Comparison of ENCODE assay signal across 9 cellular contexts in the genomic region with DNA sequence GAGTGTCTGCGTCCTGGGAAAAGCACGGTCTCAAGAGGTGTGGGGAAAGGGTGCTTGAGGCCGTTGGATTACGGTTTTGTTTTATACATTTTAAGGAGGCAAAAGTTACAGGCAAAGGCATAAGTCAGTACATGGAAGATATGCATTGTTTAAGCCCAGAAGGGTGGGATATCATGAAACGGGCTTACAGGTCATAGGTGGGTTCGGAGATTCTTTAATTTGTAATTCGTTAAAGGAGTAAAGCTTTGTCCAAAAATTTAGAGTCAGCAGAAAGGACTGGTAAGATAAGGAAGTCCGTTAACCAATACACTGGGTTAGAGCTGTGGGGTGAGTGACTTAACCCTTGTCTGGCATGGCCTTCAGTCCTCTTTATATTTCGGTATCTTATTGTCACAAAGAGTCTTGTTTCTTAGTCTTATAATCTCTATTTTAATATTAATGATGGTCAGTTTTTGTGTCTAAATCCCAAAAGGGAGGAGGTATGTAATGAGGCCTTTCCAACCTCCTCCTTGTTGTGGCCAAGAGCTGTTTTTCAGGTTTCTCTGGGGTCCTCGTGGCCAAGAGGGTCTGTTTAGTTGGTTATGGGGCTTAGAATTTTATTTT. TPM values are rescaled to one million over a fixed set of nuclear protein-coding genes. Genes with fewer than 3 reads are reported as not detected.
DNase-seq lines count a peak whose midpoint lies in the region; ATAC-seq, FAIRE-seq and TF ChIP-seq lines count a peak whose summit lies in the region.
"Had no signal": no experiment of that assay in that cellular context is flagged by ENCODE, and none has a peak within 500 bp of the region (broad histone marks: within the 10 kb centered on the region; RNA-seq: fewer than 3 reads in every experiment).

No MANE protein-coding gene starts in this region.

- H3K27me3 ChIP-seq in liver (ENCODE audit: control insufficient read depth in 4 of 4, insufficient read depth in 4 of 4, low read length in 3 of 4) (no peaks in the 10 kb centered on the region), HepG2 (ENCODE audit: control insufficient read depth in 1 of 2, insufficient read depth in 2 of 2, low read length in 2 of 2) (no peaks in the 10 kb centered on the region), vagina (no peaks in the 10 kb centered on the region)

- H3K4me3 Mint-ChIP-seq in nephron = no peak overlapping the region

- H3K36me3 Mint-ChIP-seq in nephron (ENCODE audit: low read depth) = peaks cover 7% of the 10 kb centered on the region

- WGBS in liver = 62% methylated on average over 10 of the region's 10 CpGs
- WGBS in HepG2 (ENCODE audit: low lambda C conversion rate) = 93% methylated on average over 10 of the region's 10 CpGs

- peaks cover 100% of the 10 kb centered on the region for H3K79me2 ChIP-seq in HepG2 (ENCODE audit: insufficient read depth, low read length)

- no peaks in the 10 kb centered on the region for H3K27me3 Mint-ChIP-seq in nephron (ENCODE audit: low read depth)

- H3K27ac ChIP-seq in liver (ENCODE audit: low read depth in 1 of 2, low read length in 2 of 2) (peak overlapping the region; percentile 57 to 61), HepG2 (ENCODE audit: extremely low read length, insufficient read depth, low read length) (no peak overlapping the region), cingulate gyrus (ENCODE audit: low read depth, low read length) (peak overlapping the region; percentile 95), vagina (peak overlapping the region; percentile 89)

- H2AFZ ChIP-seq in HepG2 (ENCODE audit: low read length) = no peak overlapping the region

- POLR2A ChIA-PET in HepG2 (lab: Yijun Ruan, JAX) = interaction anchor here (1.1 kb wide), 1 partner anchor 25 kb away, joined by 3 read pairs; no protein-coding TSS in a partner anchor

- H3K4me1 Mint-ChIP-seq in nephron = peaks cover 82% of the 10 kb centered on the region

- no peak overlapping the region for H3K4me3 ChIP-seq in liver (ENCODE audit: low read depth in 1 of 3, low read length in 3 of 3)
- no peak overlapping the region for H3K4me3 ChIP-seq in HepG2 (replicated peaks in 1 of 3; ENCODE audit: insufficient read depth in 1 of 3, low read depth in 2 of 3, low read length in 3 of 3)
- H3K4me3 ChIP-seq in vagina = no peak overlapping the region

- TF ChIP-seq CTCF in liver (IDR thresholded peaks at IDR 0.05; ENCODE audit: low read depth, low read length, missing input control) (no peak), HepG2 (CRISPR knock-in tag; IDR thresholded peaks at IDR 0.05) (no peak), nephron (IDR thresholded peaks at IDR 0.05; ENCODE audit: unreplicated experiment in 3 of 3) (no peak), vagina (IDR thresholded peaks at IDR 0.05) (no peak)

- TF ChIP-seq POLR2A in HepG2 (IDR thresholded peaks at IDR 0.05; ENCODE audit: insufficient read depth in 1 of 2, low read depth in 2 of 2, low read length in 2 of 2) (no peak), vagina (IDR thresholded peaks at IDR 0.05) (no peak)

- no TSS peak for BruUV-seq in HepG2 (replicated peaks; lab: Mats Ljungman, UMichigan)

- H3K4me1 ChIP-seq in liver (ENCODE audit: control insufficient read depth in 4 of 4, insufficient read depth in 4 of 4, low read length in 3 of 4) (peaks cover 17 to 43% (median 28%) of the 10 kb centered on the region in 4 donors), HepG2 (ENCODE audit: insufficient read depth, low read length) (peaks cover 97% of the 10 kb centered on the region), vagina (peaks cover 100% of the 10 kb centered on the region)

- intact Hi-C loops in HepG2 (cut with micrococcal nuclease; ENCODE audit: unreplicated experiment) (no loop called here), vagina (cut with DNase I) (no loop called here)

- CTCF ChIA-PET in HepG2 (lab: Yijun Ruan, JAX; ENCODE audit: low intra/inter-chr PET ratio, low total read pairs) = no interaction called here

- peak overlapping the region in 2 of 3 experiments; percentile 80 to 82 for H3K27ac Mint-ChIP-seq in nephron

- H3K9me3 Mint-ChIP-seq in nephron = no peaks in the 10 kb centered on the region

- H3K9me3 ChIP-seq in liver (ENCODE audit: control insufficient read depth in 4 of 4, low read length in 3 of 4) (no peaks in the 10 kb centered on the region), HepG2 (ENCODE audit: low read length) (no peaks in the 10 kb centered on the region), vagina (no peaks in the 10 kb centered on the region)

- H3K4me2 ChIP-seq in HepG2 (ENCODE audit: low read depth, low read length) = no peak overlapping the region

- H3K9ac ChIP-seq in liver (ENCODE audit: low read depth in 1 of 2, low read length in 2 of 2) (no peak overlapping the region), HepG2 (ENCODE audit: insufficient read depth, low read depth, low read length) (no peak overlapping the region)

- no peak for TF ChIP-seq EP300 in HepG2 (IDR thresholded peaks at IDR 0.05; ENCODE audit: low read depth in 2 of 2, low read length in 2 of 2)
- no peak for TF ChIP-seq EP300 in HepG2 (CRISPR knock-in tag; IDR thresholded peaks at IDR 0.05; ENCODE audit: borderline replicate concordance)

- in situ Hi-C loops in HepG2 (cut with HindIII; ENCODE audit: extremely low pct_ligation_motif_present, low pct_unique_long_range_greater_than_20kb) = no loop called here

- H3K36me3 ChIP-seq in liver (ENCODE audit: control insufficient read depth in 4 of 4, insufficient read depth in 3 of 4, low read depth in 1 of 4, low read length in 3 of 4) (no peaks in the 10 kb centered on the region), HepG2 (replicated peaks in 1 of 2; ENCODE audit: control insufficient read depth in 1 of 2, insufficient read depth in 2 of 2, low read length in 2 of 2) (peaks cover 8 to 41% of the 10 kb centered on the region in 2 experiments; a peak in 4 of 5 replicates), vagina (peaks cover 0 to 10% of the 10 kb centered on the region in 2 donors)

- no peak for FAIRE-seq in HepG2 (lab: Jason Lieb, UNC)

- TF ChIP-seq RAD21 in liver (IDR thresholded peaks at IDR 0.05) = no peak
- TF ChIP-seq RAD21 in HepG2 (CRISPR knock-in tag; IDR thresholded peaks at IDR 0.05) = no peak

- ATAC-seq in HepG2 = no peak
- no peak for ATAC-seq in HG03354 (IDR thresholded peaks at IDR 0.05; ENCODE audit: poor library complexity, severe bottlenecking, unreplicated experiment)

- DNase-seq in HepG2 (ENCODE audit: low spot score) (no peak), vagina (ENCODE audit: extremely low spot score in 2 of 2) (no peak), NCI-H1105 (lab: John Stamatoyannopoulos, UW) (no peak), NCI-H1092 (lab: John Stamatoyannopoulos, UW) (no peak)
- DNase-seq: stimulated activated naive CD4-positive, alpha-beta T cell treated with Interleukin-2 at 50 U/mL for 16 hours had no signal

- peaks cover 38% of the 10 kb centered on the region for H4K20me1 ChIP-seq in HepG2 (ENCODE audit: insufficient read depth, low read length)

RNA-seq across cellular contexts. Expression of a gene that starts 12.7 kb away (rescaled TPM):
- 10 to 100 TPM; 27.0 to 36.8 TPM for total RNA-seq in liver
- 10 to 100 TPM; 19.9 to 27.6 TPM for polyA plus RNA-seq in liver
- 17.4 and 24.1 TPM in 2 replicates for total RNA-seq in HepG2 (2016; rRNA removed; fragmentation: Illumina TruSeq; extraction: Trizol)
- total RNA-seq in HepG2 (2016; cell fraction: cytosol; rRNA removed; fragmentation: Illumina TruSeq; extraction: Trizol; ENCODE audit: low read depth) = 5.0 and 6.4 TPM in 2 replicates
- total RNA-seq in HepG2 (2016; cell fraction: insoluble cytoplasmic fraction; rRNA removed; fragmentation: Illumina TruSeq; extraction: Trizol) = 16.0 and 24.8 TPM in 2 replicates
- total RNA-seq in HepG2 (2016; cell fraction: membrane; rRNA removed; fragmentation: Illumina TruSeq; extraction: Trizol) = 15.7 and 18.1 TPM in 2 replicates
- 28.9 and 38.5 TPM in 2 replicates for total RNA-seq in HepG2 (2016; cell fraction: nucleus; rRNA removed; fragmentation: Illumina TruSeq; extraction: Trizol)
- polyA plus RNA-seq in HepG2 (2011; rRNA removed) = 73.8 and 80.6 TPM in 2 replicates
- 66.9 and 68.7 TPM in 2 replicates for polyA plus RNA-seq in HepG2 (2011; cell fraction: cytosol; rRNA removed)
- 64.3 and 75.0 TPM in 2 replicates for polyA plus RNA-seq in HepG2 (2011; cell fraction: nucleus; rRNA removed)
- 36.4 and 39.6 TPM in 2 replicates for polyA plus RNA-seq in HepG2 (2012)
- polyA plus RNA-seq in HepG2 (2016; cell fraction: cytosol; fragmentation: Illumina TruSeq; extraction: Trizol; ENCODE audit: low read depth) = 6.7 and 7.8 TPM in 2 replicates
- 19.6 and 25.9 TPM in 2 replicates for polyA plus RNA-seq in HepG2 (2016; cell fraction: insoluble cytoplasmic fraction; fragmentation: Illumina TruSeq; extraction: Trizol; ENCODE audit: low read depth)
- 15.4 and 16.2 TPM in 2 replicates for polyA plus RNA-seq in HepG2 (2016; cell fraction: membrane; fragmentation: Illumina TruSeq; extraction: Trizol; ENCODE audit: low read depth)
- 59.1 and 62.2 TPM in 2 replicates for polyA plus RNA-seq in HepG2 (2016; cell fraction: nucleus; fragmentation: Illumina TruSeq; extraction: Trizol; ENCODE audit: insufficient read depth, low read depth)
- polyA minus RNA-seq in HepG2 (2011; rRNA and poly(A)+ RNA removed; ENCODE audit: low replicate concordance) = 22.0 and 139 TPM in 2 replicates
- polyA minus RNA-seq in HepG2 (2011; cell fraction: cytosol; rRNA and poly(A)+ RNA removed) = 48.1 and 54.0 TPM in 2 replicates
- 39.9 and 48.0 TPM in 2 replicates for polyA minus RNA-seq in HepG2 (2011; cell fraction: nucleus; rRNA and poly(A)+ RNA removed)
- total RNA-seq in vagina = 98.0 TPM

RNA-seq across cellular contexts. Expression of a gene that starts 58.5 kb away (rescaled TPM):
- 10 to 100 TPM; 48.5 to 51.2 TPM for total RNA-seq in liver
- 10 to 100 TPM; 56.9 to 87.4 TPM for polyA plus RNA-seq in liver
- 57.4 and 79.9 TPM in 2 replicates for total RNA-seq in HepG2 (2016; rRNA removed; fragmentation: Illumina TruSeq; extraction: Trizol)
- 61.0 and 61.6 TPM in 2 replicates for total RNA-seq in HepG2 (2016; cell fraction: cytosol; rRNA removed; fragmentation: Illumina TruSeq; extraction: Trizol; ENCODE audit: low read depth)
- total RNA-seq in HepG2 (2016; cell fraction: insoluble cytoplasmic fraction; rRNA removed; fragmentation: Illumina TruSeq; extraction: Trizol) = 60.4 and 81.6 TPM in 2 replicates
- 103 and 106 TPM in 2 replicates for total RNA-seq in HepG2 (2016; cell fraction: membrane; rRNA removed; fragmentation: Illumina TruSeq; extraction: Trizol)
- total RNA-seq in HepG2 (2016; cell fraction: nucleus; rRNA removed; fragmentation: Illumina TruSeq; extraction: Trizol) = 46.3 and 54.0 TPM in 2 replicates
- polyA plus RNA-seq in HepG2 (2011; rRNA removed) = 43.9 and 44.0 TPM in 2 replicates
- 30.6 and 48.5 TPM in 2 replicates for polyA plus RNA-seq in HepG2 (2011; cell fraction: cytosol; rRNA removed)
- 9.3 and 15.2 TPM in 2 replicates for polyA plus RNA-seq in HepG2 (2011; cell fraction: nucleus; rRNA removed)
- 75.8 and 86.2 TPM in 2 replicates for polyA plus RNA-seq in HepG2 (2012)
- 96.8 and 103 TPM in 2 replicates for polyA plus RNA-seq in HepG2 (2016; cell fraction: cytosol; fragmentation: Illumina TruSeq; extraction: Trizol; ENCODE audit: low read depth)
- polyA plus RNA-seq in HepG2 (2016; cell fraction: insoluble cytoplasmic fraction; fragmentation: Illumina TruSeq; extraction: Trizol; ENCODE audit: low read depth) = 78.0 and 79.1 TPM in 2 replicates
- 115 and 119 TPM in 2 replicates for polyA plus RNA-seq in HepG2 (2016; cell fraction: membrane; fragmentation: Illumina TruSeq; extraction: Trizol; ENCODE audit: low read depth)
- 101 and 103 TPM in 2 replicates for polyA plus RNA-seq in HepG2 (2016; cell fraction: nucleus; fragmentation: Illumina TruSeq; extraction: Trizol; ENCODE audit: insufficient read depth, low read depth)
- 10.9 and 11.9 TPM in 2 replicates for polyA minus RNA-seq in HepG2 (2011; rRNA and poly(A)+ RNA removed; ENCODE audit: low replicate concordance)
- 18.7 and 25.3 TPM in 2 replicates for polyA minus RNA-seq in HepG2 (2011; cell fraction: cytosol; rRNA and poly(A)+ RNA removed)
- 10.4 and 12.6 TPM in 2 replicates for polyA minus RNA-seq in HepG2 (2011; cell fraction: nucleus; rRNA and poly(A)+ RNA removed)
- total RNA-seq in vagina = 62.4 TPM
